Comparison of ENCODE assay signal across 12 cellular contexts in genomic region chr17:7982666-7983065, GRCh38. TPM values are rescaled to one million over a fixed set of nuclear protein-coding genes. Genes with fewer than 3 reads are reported as not detected.
DNase-seq lines count a peak whose midpoint lies in the region; ATAC-seq and TF ChIP-seq lines count a peak whose summit lies in the region.
"Had no signal": no experiment of that assay in that cellular context is flagged by ENCODE, and none has a peak within 500 bp of the region (broad histone marks: within the 10 kb centered on the region; RNA-seq: fewer than 3 reads in every experiment).

No MANE protein-coding gene starts in this region.

- ATAC-seq in GM21723 (IDR thresholded peaks at IDR 0.05; ENCODE audit: unreplicated experiment): no peak
- no peak for ATAC-seq in sciatic nerve
- ATAC-seq: activated CD8-positive, alpha-beta T cell treated with anti-CD3 and anti-CD28 coated beads for 36 hours; naive thymus-derived CD8-positive, alpha-beta T cell had no signal

- no peaks in the 10 kb centered on the region for H3K36me3 ChIP-seq in GM23248 (ENCODE audit: low read depth)
- H3K36me3 ChIP-seq in OCI-LY7 (ENCODE audit: insufficient read depth, low read length): no peaks in the 10 kb centered on the region
- no peaks in the 10 kb centered on the region for H3K36me3 ChIP-seq in endodermal cell (ENCODE audit: control insufficient read depth, insufficient read depth, low read length)
- no peaks in the 10 kb centered on the region for H3K36me3 ChIP-seq in CD8-positive, alpha-beta memory T cell (ENCODE audit: insufficient read depth, low read length)

- H2AFZ ChIP-seq in GM23248 (peak overlapping the region; percentile 70), OCI-LY7 (ENCODE audit: low read length) (no peak overlapping the region)

- peak overlapping the region; percentile 49 for H3K4me3 ChIP-seq in GM23248
- no peak overlapping the region for H3K4me3 ChIP-seq in OCI-LY7 (ENCODE audit: low read depth, low read length, poor library complexity, severe bottlenecking)
- H3K4me3 ChIP-seq in endodermal cell (ENCODE audit: low read length): no peak overlapping the region
- no peak overlapping the region for H3K4me3 ChIP-seq in CD8-positive, alpha-beta memory T cell (ENCODE audit: low read length)

- H3K9me3 ChIP-seq in GM23248 (ENCODE audit: low read depth): no peaks in the 10 kb centered on the region
- no peaks in the 10 kb centered on the region for H3K9me3 ChIP-seq in OCI-LY7 (ENCODE audit: low read length)
- H3K9me3 ChIP-seq in endodermal cell (ENCODE audit: control insufficient read depth, low read length): no peaks in the 10 kb centered on the region
- no peaks in the 10 kb centered on the region for H3K9me3 ChIP-seq in CD8-positive, alpha-beta memory T cell (ENCODE audit: low read length)

- peaks cover 25% of the 10 kb centered on the region for H3F3A ChIP-seq in GM23248 (ENCODE audit: insufficient read depth)

- peaks cover 23% of the 10 kb centered on the region for H3K4me1 Mint-ChIP-seq in endodermal cell
- H3K4me1 Mint-ChIP-seq in osteocyte (ENCODE audit: unreplicated experiment): no peaks in the 10 kb centered on the region
- no peaks in the 10 kb centered on the region for H3K4me1 Mint-ChIP-seq in CD8-positive, alpha-beta memory T cell
- H3K4me1 Mint-ChIP-seq: activated naive CD8-positive, alpha-beta T cell treated with anti-CD3 and anti-CD28 coated beads for 36 hours; naive thymus-derived CD8-positive, alpha-beta T cell had no signal

- peak; percentile 58 for DNase-seq in GM23248
- no peak for DNase-seq in OCI-LY7 (ENCODE audit: low spot score)
- peak; percentile 60 for DNase-seq in endodermal cell
- no peak for DNase-seq in osteocyte (ENCODE audit: extremely low spot score, unreplicated experiment)
- DNase-seq in middle frontal gyrus (ENCODE audit: extremely low spot score, low spot score): no peak
- DNase-seq in sciatic nerve (ENCODE audit: low spot score): no peak
- no peak for DNase-seq in CD8-positive, alpha-beta memory T cell
- DNase-seq: activated CD8-positive, alpha-beta T cell treated with anti-CD3 and anti-CD28 coated beads for 36 hours; activated naive CD8-positive, alpha-beta T cell treated with anti-CD3 and anti-CD28 coated beads for 36 hours; naive thymus-derived CD8-positive, alpha-beta T cell had no signal

- H3K27me3 ChIP-seq in GM23248 (replicated peaks; ENCODE audit: insufficient read depth) (no peaks in the 10 kb centered on the region), endodermal cell (ENCODE audit: control insufficient read depth, insufficient read depth, low read length, poor library complexity, severe bottlenecking) (no peaks in the 10 kb centered on the region)
- H3K27me3 ChIP-seq in CD8-positive, alpha-beta memory T cell (ENCODE audit: insufficient read depth, low read length, poor library complexity, severe bottlenecking): peaks cover 3% of the 10 kb centered on the region

- H3K27me3 Mint-ChIP-seq in endodermal cell (ENCODE audit: insufficient read depth): peaks cover 6% of the 10 kb centered on the region
- H3K27me3 Mint-ChIP-seq in osteocyte (ENCODE audit: unreplicated experiment): peaks cover 30% of the 10 kb centered on the region
- H3K27me3 Mint-ChIP-seq in CD8-positive, alpha-beta memory T cell: peaks cover 10 to 42% of the 10 kb centered on the region in 2 donors

- H3K9me3 Mint-ChIP-seq in endodermal cell (peaks cover 7% of the 10 kb centered on the region), osteocyte (ENCODE audit: unreplicated experiment) (no peaks in the 10 kb centered on the region)
- peaks cover 0 to 4% (median 0%) of the 10 kb centered on the region in 5 donors for H3K9me3 Mint-ChIP-seq in CD8-positive, alpha-beta memory T cell
- H3K9me3 Mint-ChIP-seq: activated CD8-positive, alpha-beta T cell treated with anti-CD3 and anti-CD28 coated beads for 36 hours; activated naive CD8-positive, alpha-beta T cell treated with anti-CD3 and anti-CD28 coated beads for 36 hours had no signal

- H3K4me2 ChIP-seq in GM23248 (ENCODE audit: unreplicated experiment) (peak overlapping the region; percentile 67), OCI-LY7 (ENCODE audit: low read length) (no peak overlapping the region)

- in situ Hi-C loops in GM23248 (cut with MboI): no loop called here

- 76 to 78% methylated on average over 6 of the region's 6 CpGs for WGBS in GM23248 (ENCODE audit: low coverage in 1 of 2, low lambda C conversion rate in 2 of 2, missing lambda C conversion rate in 2 of 2), 2 experiments
- WGBS in endodermal cell (ENCODE audit: insufficient coverage in 1 of 2, insufficient read length in 1 of 2), 2 experiments: 86 to 89% methylated on average over 6 of the region's 6 CpGs

- H3K9ac ChIP-seq in GM23248 (peak overlapping the region; percentile 49), endodermal cell (ENCODE audit: extremely low read depth, low read length, poor library complexity, severe bottlenecking) (no peak overlapping the region)

- H3K4me3 Mint-ChIP-seq in endodermal cell: no peak overlapping the region
- no peak overlapping the region for H3K4me3 Mint-ChIP-seq in osteocyte (ENCODE audit: unreplicated experiment)
- no peak overlapping the region for H3K4me3 Mint-ChIP-seq in CD8-positive, alpha-beta memory T cell
- H3K4me3 Mint-ChIP-seq: activated CD8-positive, alpha-beta T cell treated with anti-CD3 and anti-CD28 coated beads for 36 hours; activated naive CD8-positive, alpha-beta T cell treated with anti-CD3 and anti-CD28 coated beads for 36 hours; naive thymus-derived CD8-positive, alpha-beta T cell had no signal

- H3K27ac Mint-ChIP-seq in endodermal cell: no peak overlapping the region
- H3K27ac Mint-ChIP-seq in osteocyte (ENCODE audit: unreplicated experiment): no peak overlapping the region
- no peak overlapping the region for H3K27ac Mint-ChIP-seq in CD8-positive, alpha-beta memory T cell
- H3K27ac Mint-ChIP-seq: activated CD8-positive, alpha-beta T cell treated with anti-CD3 and anti-CD28 coated beads for 36 hours; activated naive CD8-positive, alpha-beta T cell treated with anti-CD3 and anti-CD28 coated beads for 36 hours; naive thymus-derived CD8-positive, alpha-beta T cell had no signal

- H3K27ac ChIP-seq in GM23248 (peak overlapping the region; percentile 73), OCI-LY7 (ENCODE audit: low read depth, low read length, poor library complexity, severe bottlenecking) (no peak overlapping the region), endodermal cell (ENCODE audit: low read depth, low read length) (no peak overlapping the region)
- H3K27ac ChIP-seq in CD8-positive, alpha-beta memory T cell (ENCODE audit: low read depth, low read length): no peak overlapping the region

- H3K9me2 ChIP-seq in GM23248 (ENCODE audit: insufficient read depth): no peaks in the 10 kb centered on the region
- no peaks in the 10 kb centered on the region for H3K9me2 ChIP-seq in OCI-LY7 (ENCODE audit: insufficient read depth, low read length)

- H3K79me2 ChIP-seq in GM23248 (ENCODE audit: insufficient read depth) (no peaks in the 10 kb centered on the region), OCI-LY7 (ENCODE audit: insufficient read depth, low read depth, low read length) (no peaks in the 10 kb centered on the region)

- intact Hi-C loops in OCI-LY7 (cut with micrococcal nuclease; ENCODE audit: unreplicated experiment) (no loop called here), sciatic nerve (cut with DNase I) (loop anchor here (10.0 kb wide), 1 partner anchor 118 kb away; no protein-coding TSS in a partner anchor)

- peaks cover 28% of the 10 kb centered on the region for H3K4me1 ChIP-seq in GM23248 (ENCODE audit: insufficient read depth)
- no peaks in the 10 kb centered on the region for H3K4me1 ChIP-seq in OCI-LY7 (ENCODE audit: insufficient read depth, low read length, poor library complexity, severe bottlenecking)
- H3K4me1 ChIP-seq in endodermal cell (ENCODE audit: control insufficient read depth, insufficient read depth, low read length): no peaks in the 10 kb centered on the region
- H3K4me1 ChIP-seq in CD8-positive, alpha-beta memory T cell (ENCODE audit: insufficient read depth, low read length): no peaks in the 10 kb centered on the region

- H4K20me1 ChIP-seq in GM23248 (ENCODE audit: insufficient read depth) (no peaks in the 10 kb centered on the region), OCI-LY7 (ENCODE audit: insufficient read depth, low read length) (no peaks in the 10 kb centered on the region)

- no peaks in the 10 kb centered on the region for H3K36me3 Mint-ChIP-seq in endodermal cell (ENCODE audit: low read depth)
- H3K36me3 Mint-ChIP-seq in osteocyte (ENCODE audit: unreplicated experiment): no peaks in the 10 kb centered on the region
- H3K36me3 Mint-ChIP-seq in CD8-positive, alpha-beta memory T cell: peaks cover 0 to 2% (median 0%) of the 10 kb centered on the region in 3 donors
- H3K36me3 Mint-ChIP-seq: activated naive CD8-positive, alpha-beta T cell treated with anti-CD3 and anti-CD28 coated beads for 36 hours; naive thymus-derived CD8-positive, alpha-beta T cell had no signal

- no TSS peak for BruUV-seq in OCI-LY7 (replicated peaks; lab: Mats Ljungman, UMichigan)

- 0 out of 2 replicates have a peak, but pooled peaks have one; percentile 32 for TF ChIP-seq CTCF in OCI-LY7 (conservative IDR thresholded peaks at IDR 0.05; ENCODE audit: low read length)
- peak; percentile 52 for TF ChIP-seq CTCF in endodermal cell (conservative IDR thresholded peaks at IDR 0.05)
- peak; percentile 20 for TF ChIP-seq CTCF in osteocyte (IDR thresholded peaks at IDR 0.05)

- POLR2A ChIA-PET in OCI-LY7 (lab: Charles Lee): interaction anchor here (0.9 kb wide), 1 partner anchor 50 kb away, joined by 3 read pairs; no protein-coding TSS in a partner anchor
- POLR2A ChIA-PET in CD8-positive, alpha-beta memory T cell (lab: Charles Lee): no interaction called here

- CTCF ChIA-PET in OCI-LY7 (lab: Charles Lee; ENCODE audit: unreplicated experiment): no interaction called here
- CTCF ChIA-PET in CD8-positive, alpha-beta memory T cell (lab: Charles Lee): interaction anchor here (0.7 to 1.2 kb wide), 3 partner anchors 118 to 167 kb away, joined by 3 to 6 read pairs (median 4); no protein-coding TSS in a partner anchor

RNA-seq across cellular contexts. Expression of gene GUCY2D, which starts 19.7 kb away (rescaled TPM):
- total RNA-seq in GM23248 (2014; rRNA removed; shearing (Covaris generic)): 0.22 and 0.89 TPM in 2 replicates
- 0.05 TPM in 1 of 2 replicates, not detected in the other for polyA plus RNA-seq in GM23248 (2016; fragmentation: Nextera tagmentation; extraction: Ambion mirVana)
- total RNA-seq in OCI-LY7 (2014; rRNA removed; shearing (Covaris generic)): not detected in 2 replicates
- total RNA-seq in OCI-LY7 (2022): not detected in 2 replicates
- total RNA-seq in endodermal cell: 1 to 10 TPM; 1.2 to 1.6 TPM
- polyA plus RNA-seq in endodermal cell (2013, experiment 1 of 2): 0.14 TPM
- 0.37 TPM for polyA plus RNA-seq in endodermal cell (2013, experiment 2 of 2)
- not detected in 2 replicates for total RNA-seq in osteocyte
- total RNA-seq in sciatic nerve: not detected
- total RNA-seq in CD8-positive, alpha-beta memory T cell: not detected
- 0.22 TPM for polyA plus RNA-seq in CD8-positive, alpha-beta memory T cell
- total RNA-seq: activated CD8-positive, alpha-beta T cell treated with anti-CD3 and anti-CD28 coated beads for 36 hours; activated naive CD8-positive, alpha-beta T cell treated with anti-CD3 and anti-CD28 coated beads for 36 hours; naive thymus-derived CD8-positive, alpha-beta T cell had no signal

RNA-seq across cellular contexts. Expression of gene CNTROB, which starts 50.7 kb away (rescaled TPM):
- 17.9 and 27.2 TPM in 2 replicates for total RNA-seq in GM23248 (2014; rRNA removed; shearing (Covaris generic))
- 19.4 and 21.2 TPM in 2 replicates for polyA plus RNA-seq in GM23248 (2016; fragmentation: Nextera tagmentation; extraction: Ambion mirVana)
- 49.1 and 55.4 TPM in 2 replicates for total RNA-seq in OCI-LY7 (2014; rRNA removed; shearing (Covaris generic))
- total RNA-seq in OCI-LY7 (2022): 72.3 and 80.3 TPM in 2 replicates
- total RNA-seq in endodermal cell: 10 to 100 TPM; 47.5 to 57.4 TPM
- 69.8 TPM for polyA plus RNA-seq in endodermal cell (2013, experiment 1 of 2)
- 56.3 TPM for polyA plus RNA-seq in endodermal cell (2013, experiment 2 of 2)
- 30.2 and 30.9 TPM in 2 replicates for total RNA-seq in osteocyte
- 27.8 TPM for total RNA-seq in sciatic nerve
- total RNA-seq in CD8-positive, alpha-beta memory T cell: 10 to 100 TPM; 44.3 to 46.8 TPM
- polyA plus RNA-seq in CD8-positive, alpha-beta memory T cell: 12.0 TPM

RNA-seq across cellular contexts. Expression of gene TRAPPC1, which starts 50.9 kb away (rescaled TPM):
- total RNA-seq in GM23248 (2014; rRNA removed; shearing (Covaris generic)): 35.8 and 37.8 TPM in 2 replicates
- 321 and 343 TPM in 2 replicates for polyA plus RNA-seq in GM23248 (2016; fragmentation: Nextera tagmentation; extraction: Ambion mirVana)
- total RNA-seq in OCI-LY7 (2014; rRNA removed; shearing (Covaris generic)): 40.2 and 41.0 TPM in 2 replicates
- total RNA-seq in OCI-LY7 (2022): 150 and 178 TPM in 2 replicates
- 100 to 1,000 TPM; 150 to 170 TPM for total RNA-seq in endodermal cell
- polyA plus RNA-seq in endodermal cell (2013, experiment 1 of 2): 133 TPM
- polyA plus RNA-seq in endodermal cell (2013, experiment 2 of 2): 133 TPM
- 122 and 127 TPM in 2 replicates for total RNA-seq in osteocyte
- total RNA-seq in sciatic nerve: 78.3 TPM
- 100 to 1,000 TPM; 158 TPM for total RNA-seq in CD8-positive, alpha-beta memory T cell
- 272 TPM for polyA plus RNA-seq in CD8-positive, alpha-beta memory T cell

RNA-seq across cellular contexts. Expression of gene KCNAB3, which starts 53.0 kb away (rescaled TPM):
- 0.22 TPM in 1 of 2 replicates, not detected in the other for total RNA-seq in GM23248 (2014; rRNA removed; shearing (Covaris generic))
- polyA plus RNA-seq in GM23248 (2016; fragmentation: Nextera tagmentation; extraction: Ambion mirVana): 0.08 and 0.24 TPM in 2 replicates
- total RNA-seq in OCI-LY7 (2014; rRNA removed; shearing (Covaris generic)): 4.3 and 5.6 TPM in 2 replicates
- total RNA-seq in OCI-LY7 (2022) (14.3 and 17.3 TPM in 2 replicates), endodermal cell (1 to 10 TPM; 4.0 to 6.5 TPM), osteocyte (2.6 and 3.7 TPM in 2 replicates), sciatic nerve (1.2 TPM)
- polyA plus RNA-seq in endodermal cell (2013, experiment 1 of 2): 16.3 TPM
- 15.3 TPM for polyA plus RNA-seq in endodermal cell (2013, experiment 2 of 2)
- total RNA-seq in CD8-positive, alpha-beta memory T cell: 1 to 10 TPM; 5.6 to 6.7 TPM
- polyA plus RNA-seq in CD8-positive, alpha-beta memory T cell: not detected

RNA-seq across cellular contexts. Expression of gene ALOX15B, which starts 56.2 kb away (rescaled TPM):
- not detected in 2 replicates for total RNA-seq in GM23248 (2014; rRNA removed; shearing (Covaris generic))
- not detected in 2 replicates for polyA plus RNA-seq in GM23248 (2016; fragmentation: Nextera tagmentation; extraction: Ambion mirVana)
- not detected in 2 replicates for total RNA-seq in OCI-LY7 (2014; rRNA removed; shearing (Covaris generic))
- total RNA-seq in OCI-LY7 (2022) (not detected in 2 replicates), endodermal cell (not detected), osteocyte (not detected in 2 replicates), sciatic nerve (not detected)
- polyA plus RNA-seq in endodermal cell (2013, experiment 1 of 2): not detected
- polyA plus RNA-seq in endodermal cell (2013, experiment 2 of 2): not detected
- total RNA-seq in CD8-positive, alpha-beta memory T cell: not detected
- polyA plus RNA-seq in CD8-positive, alpha-beta memory T cell: not detected
- total RNA-seq: naive thymus-derived CD8-positive, alpha-beta T cell; NCI-H460 had no signal
- polyA plus RNA-seq: naive thymus-derived CD8-positive, alpha-beta T cell had no signal

Comparison
In these comparisons a context has a peak if more than half of its experiments do, and no peak if none do; other contexts are left out.
1. DNase-seq: peak in GM23248 (single experiment) and endodermal cell (single experiment); none in OCI-LY7 (single experiment), osteocyte (single experiment), middle frontal gyrus (single experiment), sciatic nerve (single experiment) and CD8-positive, alpha-beta memory T cell (0 of 5).
2. Peak in every context shown above with its lines, with median percentiles within 50 percentile points of each other: CTCF ChIP-seq.